ENCODE assay signal across 18 cellular contexts in the genomic region with DNA sequence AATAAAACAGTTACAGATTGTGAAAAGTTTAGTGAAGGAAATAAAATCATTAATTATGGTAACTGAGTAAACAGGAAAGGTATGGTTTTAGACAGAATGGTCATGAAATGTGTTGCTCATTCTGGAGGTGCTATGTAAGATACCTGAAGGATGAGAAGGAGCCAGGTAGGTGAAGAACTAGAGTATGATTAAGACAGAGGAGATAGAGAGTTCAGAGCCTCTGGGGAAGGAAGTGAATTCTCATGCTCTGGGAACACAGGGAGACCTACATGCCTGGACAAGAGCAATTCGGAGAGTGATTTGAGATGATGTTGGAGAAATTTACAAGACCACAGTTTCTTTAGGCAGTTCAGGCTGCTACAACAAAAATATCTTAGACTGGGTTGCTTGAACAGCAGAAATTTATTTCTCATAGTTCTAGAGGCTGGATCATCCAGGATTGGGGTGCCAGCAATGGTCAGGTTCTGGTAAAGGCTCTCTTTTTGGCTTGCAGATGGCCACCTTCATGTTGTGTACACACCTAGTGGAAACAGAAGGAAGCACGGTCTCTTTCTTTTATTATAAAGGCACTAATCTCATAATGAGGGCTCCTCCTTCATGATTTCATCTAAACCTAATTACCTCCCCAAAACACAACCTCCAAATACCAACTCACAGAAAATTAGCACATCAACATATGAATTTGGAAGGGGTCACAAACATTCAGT.
"Had no signal": no experiment of that assay in that cellular context is flagged by ENCODE, and none has a peak within 500 bp of the region (broad histone marks: within the 10 kb centered on the region; RNA-seq: fewer than 3 reads in every experiment).

No MANE protein-coding gene starts in this region.

- H3K36me3 ChIP-seq: sigmoid colon, uterus had no signal

- H3K79me2 ChIP-seq: hepatocyte had no signal

- H2AFZ ChIP-seq: hepatocyte had no signal

- H3K9me3 ChIP-seq: sigmoid colon, uterus had no signal

- ATAC-seq: activated CD8-positive, alpha-beta memory T cell treated with anti-CD3 and anti-CD28 coated beads, Interleukin-2, amount 10 ng/mL, durations not matched to agents 7 days and 5 days had no signal

- H3K4me1 ChIP-seq: sigmoid colon, uterus had no signal

- DNase-seq: activated B cell treated with CpG ODN at 0.5 μM for 24 hours; activated CD4-positive, alpha-beta memory T cell treated with anti-CD3 and anti-CD28 coated beads, Interleukin-2, amount 10 ng/mL, durations not matched to agents 7 days and 5 days; activated CD4-positive, alpha-beta T cell treated with anti-CD3 and anti-CD28 coated beads for 4 hours; activated CD8-positive, alpha-beta memory T cell treated with anti-CD3 and anti-CD28 coated beads, Interleukin-2, amount 10 ng/mL, durations not matched to agents 7 days and 5 days; activated naive CD4-positive, alpha-beta T cell; activated naive CD8-positive, alpha-beta T cell treated with anti-CD3 and anti-CD28 coated beads for 36 hours; amygdala; occipital lobe; posterior cingulate gyrus; sigmoid colon; stimulated activated naive CD4-positive, alpha-beta T cell; T-helper 1 cell; T-helper 9 cell; uterus had no signal

- H3K27me3 ChIP-seq: hepatocyte, sigmoid colon, uterus had no signal

- H3K27ac ChIP-seq: coronary artery, hepatocyte, sigmoid colon, uterus had no signal

- FAIRE-seq: endometrium had no signal

- H3K4me3 ChIP-seq: coronary artery, hepatocyte, lung, sigmoid colon, uterus had no signal
